In the genomic region with DNA sequence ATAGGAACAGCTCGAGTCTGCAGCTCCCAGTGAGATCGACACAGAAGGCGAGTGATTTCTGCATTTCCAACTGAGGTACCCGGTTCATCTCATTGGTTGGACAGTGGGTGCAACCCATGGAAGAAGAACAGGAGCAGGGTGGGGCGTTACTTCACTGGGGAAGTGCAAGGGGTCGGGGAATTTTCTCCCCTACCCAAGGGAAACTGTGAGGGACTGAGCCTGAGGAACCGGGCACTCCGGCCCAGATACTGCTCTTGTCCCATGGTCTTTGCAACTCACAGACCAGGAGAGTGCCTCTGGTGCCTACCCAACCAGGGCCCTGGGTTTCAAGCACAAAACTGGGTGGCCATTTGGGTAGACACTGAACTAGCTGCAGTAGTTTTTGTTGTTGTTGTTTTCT, we compare ENCODE assay signal across 19 cellular contexts.
"Had no signal": no experiment of that assay in that cellular context is flagged by ENCODE, and none has a peak within 500 bp of the region (broad histone marks: within the 10 kb centered on the region; RNA-seq: fewer than 3 reads in every experiment).

No MANE protein-coding gene starts in this region.

- H3K4me1 ChIP-seq: ascending aorta, gastrocnemius medialis, heart left ventricle, tibial artery, vagina had no signal

- DNase-seq: activated CD4-positive, alpha-beta memory T cell treated with anti-CD3 and anti-CD28 coated beads for 36 hours; activated CD4-positive, alpha-beta T cell treated with anti-CD3 and anti-CD28 coated beads for 36 hours; activated CD8-positive, alpha-beta memory T cell treated with anti-CD3 and anti-CD28 coated beads, Interleukin-2, amount 10 ng/mL, durations not matched to agents 7 days and 5 days; activated naive CD4-positive, alpha-beta T cell treated with anti-CD3 and anti-CD28 coated beads, Interleukin-2, amount 10 ng/mL, durations not matched to agents 7 days and 5 days; activated T-cell treated with anti-CD3 and anti-CD28 coated beads, Interleukin-2, amount 50 U/mL, for 24 hours; dorsolateral prefrontal cortex; erythroblast; gastrocnemius medialis; heart left ventricle; mesenchymal stem cell; occipital lobe; right cardiac atrium; small intestine; stimulated activated CD4-positive, alpha-beta T cell treated with anti-CD3 and anti-CD28 coated beads, Interleukin-4, amount 100 ng/mL, for 24 hours; stimulated activated naive CD4-positive, alpha-beta T cell; tibial artery had no signal

- ATAC-seq: activated CD4-positive, alpha-beta T cell treated with anti-CD3 and anti-CD28 coated beads for 36 hours; activated CD8-positive, alpha-beta memory T cell treated with anti-CD3 and anti-CD28 coated beads, Interleukin-2, amount 10 ng/mL, durations not matched to agents 7 days and 5 days; gastrocnemius medialis; heart left ventricle; right cardiac atrium had no signal

- H3K9me3 ChIP-seq: ascending aorta, gastrocnemius medialis, tibial artery, vagina had no signal

- H3K27ac ChIP-seq: ascending aorta, dorsolateral prefrontal cortex, gastrocnemius medialis, heart left ventricle, tibial artery, vagina, WERI-Rb-1 had no signal

- H3K4me3 ChIP-seq: ascending aorta, dorsolateral prefrontal cortex, gastrocnemius medialis, heart left ventricle, tibial artery, vagina had no signal

- H3K27me3 ChIP-seq: ascending aorta, dorsolateral prefrontal cortex, gastrocnemius medialis, heart left ventricle, tibial artery, vagina had no signal

- H3K36me3 ChIP-seq: ascending aorta, gastrocnemius medialis, heart left ventricle, tibial artery, vagina, WERI-Rb-1 had no signal
